In genomic region chr22:29154364-29155048, GRCh38 we compare ENCODE assay signal across 8 cellular contexts. TPM values are rescaled to one million over a fixed set of nuclear protein-coding genes. Genes with fewer than 3 reads are reported as not detected.
DNase-seq lines count a peak whose midpoint lies in the region; ATAC-seq and TF ChIP-seq lines count a peak whose summit lies in the region.

No MANE protein-coding gene starts in this region.

- H3K4me1 ChIP-seq in KMS-11 (ENCODE audit: low read depth, poor library complexity, severe bottlenecking) (peaks cover 6% of the 10 kb centered on the region), parathyroid adenoma (no peaks in the 10 kb centered on the region), upper lobe of left lung (peaks cover 19 to 39% (median 27%) of the 10 kb centered on the region in 4 donors)

- 3 to 6% methylated on average over 8 to 21 of the region's 21 CpGs for WGBS in upper lobe of left lung, 2 donors

- H3K4me3 ChIP-seq in KMS-11 (IDR thresholded peaks at IDR 0.05; ENCODE audit: insufficient read depth, low read depth, low read length) (no peak overlapping the region), SK-N-MC (peak overlapping the region; percentile 67), parathyroid adenoma (ENCODE audit: low read depth, low read length) (no peak overlapping the region), upper lobe of left lung (peak overlapping the region in 3 of 4 donors; percentile 18 to 36 (median 31))

- H3K27me3 Mint-ChIP-seq in activated naive CD4-positive, alpha-beta T cell treated with anti-CD3 and anti-CD28 coated beads, Interleukin-2, amount 10 ng/mL, durations not matched to agents 7 days and 5 days = peaks cover 79% of the 10 kb centered on the region
- no peaks in the 10 kb centered on the region for H3K27me3 Mint-ChIP-seq in glutamatergic neuron (ENCODE audit: unreplicated experiment)

- H3K36me3 Mint-ChIP-seq in activated naive CD4-positive, alpha-beta T cell treated with anti-CD3 and anti-CD28 coated beads, Interleukin-2, amount 10 ng/mL, durations not matched to agents 7 days and 5 days = no peaks in the 10 kb centered on the region
- H3K36me3 Mint-ChIP-seq in glutamatergic neuron (ENCODE audit: unreplicated experiment) = no peaks in the 10 kb centered on the region

- DNase-seq in G401 (ENCODE audit: low spot score) (peak; percentile 71), SK-N-MC (ENCODE audit: low read depth, low spot score) (no peak), glutamatergic neuron (peak; percentile 93), upper lobe of left lung (peak; percentile 85 to 94)
- peak; percentile 80 for DNase-seq in activated naive CD4-positive, alpha-beta T cell treated with anti-CD3 and anti-CD28 coated beads, Interleukin-2, amount 10 ng/mL, durations not matched to agents 7 days and 5 days

- H3K9me3 Mint-ChIP-seq in activated naive CD4-positive, alpha-beta T cell treated with anti-CD3 and anti-CD28 coated beads, Interleukin-2, amount 10 ng/mL, durations not matched to agents 7 days and 5 days = no peaks in the 10 kb centered on the region
- H3K9me3 Mint-ChIP-seq in glutamatergic neuron (ENCODE audit: unreplicated experiment) = no peaks in the 10 kb centered on the region

- no peak for TF ChIP-seq EP300 in upper lobe of left lung (IDR thresholded peaks at IDR 0.05)

- no peak overlapping the region for H3K4me3 Mint-ChIP-seq in activated naive CD4-positive, alpha-beta T cell treated with anti-CD3 and anti-CD28 coated beads, Interleukin-2, amount 10 ng/mL, durations not matched to agents 7 days and 5 days
- H3K4me3 Mint-ChIP-seq in glutamatergic neuron (ENCODE audit: unreplicated experiment) = no peak overlapping the region

- H3K27ac ChIP-seq in KMS-11 (no peak overlapping the region), SK-N-MC (no peak overlapping the region), parathyroid adenoma (no peak overlapping the region), upper lobe of left lung (peak overlapping the region in 1 of 4 donors; percentile 79)

- H3K27ac Mint-ChIP-seq in activated naive CD4-positive, alpha-beta T cell treated with anti-CD3 and anti-CD28 coated beads, Interleukin-2, amount 10 ng/mL, durations not matched to agents 7 days and 5 days = no peak overlapping the region
- no peak overlapping the region for H3K27ac Mint-ChIP-seq in glutamatergic neuron (ENCODE audit: unreplicated experiment)

- H3K9me3 ChIP-seq in SK-N-MC (ENCODE audit: low read depth, low read length) (no peaks in the 10 kb centered on the region), parathyroid adenoma (ENCODE audit: control insufficient read depth, low read length) (no peaks in the 10 kb centered on the region), upper lobe of left lung (no peaks in the 10 kb centered on the region)

- TF ChIP-seq CTCF in KMS-11 (conservative IDR thresholded peaks at IDR 0.05; ENCODE audit: low read depth, low read length) (peak; percentile 91), glutamatergic neuron (IDR thresholded peaks at IDR 0.05; ENCODE audit: partially characterized antibody, unreplicated experiment) (peak; percentile 99), parathyroid adenoma (IDR thresholded peaks at IDR 0.05) (peak; percentile 71), upper lobe of left lung (IDR thresholded peaks at IDR 0.05) (peak; percentile 92 to 95 (median 94))

- ATAC-seq in upper lobe of left lung (ENCODE audit: low FRiP score in 2 of 2) = peak; percentile 82 to 88
- ATAC-seq in GM19035 (IDR thresholded peaks at IDR 0.05; ENCODE audit: unreplicated experiment) = no peak

- peaks cover 3% of the 10 kb centered on the region for H3K4me1 Mint-ChIP-seq in activated naive CD4-positive, alpha-beta T cell treated with anti-CD3 and anti-CD28 coated beads, Interleukin-2, amount 10 ng/mL, durations not matched to agents 7 days and 5 days
- peaks cover 17% of the 10 kb centered on the region for H3K4me1 Mint-ChIP-seq in glutamatergic neuron (ENCODE audit: low read depth, unreplicated experiment)

- H2AFZ ChIP-seq in KMS-11 (ENCODE audit: low read depth) = peak overlapping the region; percentile 41; the same call in 1 of the 2 replicates
- peak overlapping the region; percentile 11 for H2AFZ ChIP-seq in parathyroid adenoma

- H3K36me3 ChIP-seq in KMS-11 (ENCODE audit: insufficient read depth) = no peaks in the 10 kb centered on the region
- H3K36me3 ChIP-seq in SK-N-MC (ENCODE audit: insufficient read depth, low read length) = no peaks in the 10 kb centered on the region
- H3K36me3 ChIP-seq in parathyroid adenoma (ENCODE audit: control insufficient read depth, insufficient read depth, low read length) = no peaks in the 10 kb centered on the region
- no peaks in the 10 kb centered on the region for H3K36me3 ChIP-seq in upper lobe of left lung

- in situ Hi-C loops in G401 (cut with HindIII; ENCODE audit: low sequenced_read_pairs) = no loop called here

- H4K20me1 ChIP-seq in KMS-11 (ENCODE audit: insufficient read depth) = no peaks in the 10 kb centered on the region

- no peak for TF ChIP-seq POLR2A in upper lobe of left lung (IDR thresholded peaks at IDR 0.05)

- CTCF ChIA-PET in activated naive CD4-positive, alpha-beta T cell treated with anti-CD3 and anti-CD28 coated beads, Interleukin-2, amount 10 ng/mL, durations not matched to agents 7 days and 5 days (lab: Charles Lee) = interaction anchor here (0.9 to 3.3 kb wide), 14 partner anchors 9 to 553 kb away, joined by 3 to 18 read pairs (median 4); no protein-coding TSS in a partner anchor

- H3K4me2 ChIP-seq in KMS-11 = peak overlapping the region; percentile 24; the same call in 1 of the 2 replicates
- H3K4me2 ChIP-seq in parathyroid adenoma (ENCODE audit: low read length) = peak overlapping the region; percentile 47

- H3K9ac ChIP-seq in KMS-11 = no peak overlapping the region
- no peak overlapping the region for H3K9ac ChIP-seq in SK-N-MC (ENCODE audit: insufficient read length)
- H3K9ac ChIP-seq in parathyroid adenoma = no peak overlapping the region

- no peaks in the 10 kb centered on the region for H3K27me3 ChIP-seq in KMS-11 (ENCODE audit: insufficient read depth, low read depth)
- no peaks in the 10 kb centered on the region for H3K27me3 ChIP-seq in parathyroid adenoma (ENCODE audit: control insufficient read depth, insufficient read depth, low read length)
- H3K27me3 ChIP-seq in upper lobe of left lung = no peaks in the 10 kb centered on the region

- no peaks in the 10 kb centered on the region for H3K79me2 ChIP-seq in KMS-11 (ENCODE audit: insufficient read depth, low read depth)
- H3K79me2 ChIP-seq in parathyroid adenoma = no peaks in the 10 kb centered on the region

RNA-seq across cellular contexts. Expression of gene EMID1, which starts 51.2 kb away (rescaled TPM):
- 7.9 and 20.7 TPM in 2 replicates for total RNA-seq in G401 (2014; rRNA removed; shearing (Covaris generic))
- total RNA-seq in glutamatergic neuron (ENCODE audit: unreplicated experiment) = 0.76 TPM
- 10 to 100 TPM in 2 of 6 donors, 1 to 10 TPM in 4; 2.1 to 31.6 (median 8.4) TPM for total RNA-seq in upper lobe of left lung

Comparison
In these comparisons a context has a peak if more than half of its experiments do, and no peak if none do; other contexts are left out.
1. H3K4me3 ChIP-seq: peak in SK-N-MC (single experiment) and upper lobe of left lung (3 of 4); none in KMS-11 (single experiment) and parathyroid adenoma (single experiment).
2. Peak in every context shown above with its lines, with median percentiles within 50 percentile points of each other: CTCF ChIP-seq.